In genomic region chr5:148684528-148684927, GRCh38 we compare ENCODE assay signal across 28 cellular contexts. TPM values are rescaled to one million over a fixed set of nuclear protein-coding genes. Genes with fewer than 3 reads are reported as not detected.
"Had no signal": no experiment of that assay in that cellular context is flagged by ENCODE, and none has a peak within 500 bp of the region (broad histone marks: within the 10 kb centered on the region; RNA-seq: fewer than 3 reads in every experiment).

No MANE protein-coding gene starts in this region.

- H3K9me3 Mint-ChIP-seq: neural progenitor cell; T-helper 2 cell treated with Interferon-gamma antibody and Interleukin-4, amounts not matched to agents 5 μg/mL and 100 μg/mL, for 36 hours; type B pancreatic cell had no signal

- ATAC-seq: activated CD4-positive, alpha-beta T cell treated with anti-CD3 and anti-CD28 coated beads for 36 hours; effector memory CD8-positive, alpha-beta T cell; natural killer cell; right lobe of liver had no signal

- DNase-seq: activated CD4-positive, alpha-beta T cell treated with anti-CD3 and anti-CD28 coated beads for 36 hours; activated CD4-positive, CD25-positive, alpha-beta regulatory T cell; activated CD8-positive, alpha-beta memory T cell treated with anti-CD3 and anti-CD28 coated beads for 24 hours; activated effector memory CD4-positive, alpha-beta T cell treated with anti-CD3 and anti-CD28 coated beads, Interleukin-2, amount 50 U/mL, for 16 hours; activated naive CD4-positive, alpha-beta T cell treated with anti-CD3 and anti-CD28 coated beads, Interleukin-2, amount 10 ng/mL, durations not matched to agents 7 days and 5 days; activated naive CD8-positive, alpha-beta T cell treated with anti-CD3 and anti-CD28 coated beads, Interleukin-2, amount 10 ng/mL, durations not matched to agents 7 days and 5 days; cortex of kidney; effector memory CD8-positive, alpha-beta T cell; esophagus squamous epithelium; hippocampal formation; kidney; natural killer cell; occipital lobe; right lobe of liver; stimulated activated CD4-positive, alpha-beta T cell treated with anti-CD3 and anti-CD28 coated beads, Interleukin-2, amount 100 ng/mL, for 48 hours; substantia nigra; T-helper 1 cell had no signal

- H3K36me3 Mint-ChIP-seq: activated naive CD4-positive, alpha-beta T cell treated with anti-CD3 and anti-CD28 coated beads, Interleukin-2, amount 10 ng/mL, durations not matched to agents 7 days and 5 days; activated naive CD8-positive, alpha-beta T cell treated with anti-CD3 and anti-CD28 coated beads, Interleukin-2, amount 10 ng/mL, durations not matched to agents 7 days and 5 days; brain; neural progenitor cell; type B pancreatic cell had no signal

- H3K27me3 Mint-ChIP-seq: activated naive CD4-positive, alpha-beta T cell treated with anti-CD3 and anti-CD28 coated beads, Interleukin-2, amount 10 ng/mL, durations not matched to agents 7 days and 5 days had no signal

- H3K4me3 Mint-ChIP-seq: activated CD4-positive, alpha-beta T cell treated with anti-CD3 and anti-CD28 coated beads for 36 hours; activated naive CD4-positive, alpha-beta T cell treated with anti-CD3 and anti-CD28 coated beads, Interleukin-2, amount 10 ng/mL, durations not matched to agents 7 days and 5 days; activated naive CD8-positive, alpha-beta T cell treated with anti-CD3 and anti-CD28 coated beads, Interleukin-2, amount 10 ng/mL, durations not matched to agents 7 days and 5 days; brain; effector memory CD8-positive, alpha-beta T cell; memory B cell; natural killer cell; neural progenitor cell; stimulated activated naive CD8-positive, alpha-beta T cell treated with anti-CD3 and anti-CD28 coated beads, Interleukin-15, Interleukin-2, amounts not matched to agents 100 ng/mL and 50 ng/mL, for 24 hours; T-helper 2 cell treated with Interferon-gamma antibody and Interleukin-4, amounts not matched to agents 5 μg/mL and 100 μg/mL, for 36 hours; type B pancreatic cell had no signal

- H3K27me3 ChIP-seq: ascending aorta, esophagus squamous epithelium, neural progenitor cell, right lobe of liver had no signal

- H3K4me1 ChIP-seq: esophagus squamous epithelium, neural progenitor cell had no signal

- H3K27ac Mint-ChIP-seq: activated CD4-positive, alpha-beta T cell treated with anti-CD3 and anti-CD28 coated beads for 36 hours; activated naive CD4-positive, alpha-beta T cell treated with anti-CD3 and anti-CD28 coated beads, Interleukin-2, amount 10 ng/mL, durations not matched to agents 7 days and 5 days; activated naive CD8-positive, alpha-beta T cell treated with anti-CD3 and anti-CD28 coated beads, Interleukin-2, amount 10 ng/mL, durations not matched to agents 7 days and 5 days; brain; effector memory CD8-positive, alpha-beta T cell; memory B cell; natural killer cell; neural progenitor cell; stimulated activated naive CD8-positive, alpha-beta T cell treated with anti-CD3 and anti-CD28 coated beads, Interleukin-15, Interleukin-2, amounts not matched to agents 100 ng/mL and 50 ng/mL, for 24 hours; T-helper 2 cell treated with Interferon-gamma antibody and Interleukin-4, amounts not matched to agents 5 μg/mL and 100 μg/mL, for 36 hours; type B pancreatic cell had no signal

- H3K4me1 Mint-ChIP-seq: activated naive CD4-positive, alpha-beta T cell treated with anti-CD3 and anti-CD28 coated beads, Interleukin-2, amount 10 ng/mL, durations not matched to agents 7 days and 5 days; brain; memory B cell; natural killer cell had no signal

- H3K27ac ChIP-seq: ascending aorta, esophagus squamous epithelium, neural progenitor cell, right lobe of liver had no signal

RNA-seq across cellular contexts. Expression of gene HTR4, which starts 30.2 kb away (rescaled TPM):
- total RNA-seq: activated CD4-positive, alpha-beta T cell treated with anti-CD3 and anti-CD28 coated beads for 36 hours; activated naive CD8-positive, alpha-beta T cell treated with anti-CD3 and anti-CD28 coated beads, Interleukin-2, amount 10 ng/mL, durations not matched to agents 7 days and 5 days; chondrocyte; fibroblast of villous mesenchyme; natural killer cell; pulmonary artery endothelial cell; skeletal muscle tissue had no signal
